1 cellular context compared by ENCODE assay signal in genomic region chr3:104474011-104474410, GRCh38.
TF ChIP-seq lines count a peak whose summit lies in the region.

No MANE protein-coding gene starts in this region.

TF ChIP-seq in GM12878, 131 proteins besides CTCF, POLR2A, EP300 and RAD21 (continued from another document):
- TF ChIP-seq ZBTB11 (CRISPR knock-in tag; IDR thresholded peaks at IDR 0.05) (no peak), CUX1 (IDR thresholded peaks at IDR 0.05; ENCODE audit: insufficient replicate concordance, low read depth, low read length) (no peak), NFXL1 (IDR thresholded peaks at IDR 0.05; ENCODE audit: borderline replicate concordance) (no peak)
